In the genomic region with DNA sequence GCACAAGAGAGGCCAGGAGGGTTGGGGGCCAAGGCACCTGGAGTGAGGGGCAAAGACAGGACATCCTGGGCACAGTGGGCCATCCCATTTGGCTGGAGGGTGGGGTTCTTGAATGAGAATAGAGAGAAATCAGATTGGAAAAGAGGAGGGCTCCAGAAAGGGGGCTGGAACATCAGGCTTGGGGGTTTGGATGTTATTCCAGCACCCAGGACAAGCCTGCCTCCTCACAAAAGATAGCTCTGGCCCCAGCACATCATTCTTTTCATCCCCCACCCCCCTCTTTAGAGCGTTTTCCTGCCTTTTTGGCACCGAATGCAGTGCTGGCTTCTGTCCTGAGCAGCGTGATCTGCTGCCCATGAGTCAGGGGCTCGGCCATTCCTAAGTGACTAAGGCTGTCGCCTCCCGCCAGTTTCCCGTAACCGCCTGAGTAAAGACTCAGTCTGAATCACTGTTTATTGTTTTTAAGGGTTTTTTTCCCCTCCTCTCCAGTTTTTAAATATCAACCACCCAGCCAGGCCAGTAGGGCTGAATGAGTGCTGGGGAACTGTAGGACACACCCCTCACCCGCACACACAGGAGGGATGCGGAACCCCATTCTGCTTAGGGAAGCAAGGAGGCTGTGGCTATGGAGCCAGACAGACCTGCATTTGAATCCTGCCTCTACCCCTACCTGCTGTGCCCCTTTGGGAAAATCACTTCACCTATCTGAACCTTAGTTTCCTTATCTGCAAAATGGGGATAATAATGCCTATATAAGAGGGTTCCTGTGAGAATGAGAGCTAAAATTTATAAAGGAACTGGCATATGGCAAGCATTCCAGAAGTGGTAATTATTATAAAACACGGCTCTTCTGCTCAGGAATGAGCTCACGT, we compare ENCODE assay signal across 9 cellular contexts. TPM values are rescaled to one million over a fixed set of nuclear protein-coding genes. Genes with fewer than 3 reads are reported as not detected.
DNase-seq lines count a peak whose midpoint lies in the region; ATAC-seq, FAIRE-seq and TF ChIP-seq lines count a peak whose summit lies in the region.
"Had no signal": no experiment of that assay in that cellular context is flagged by ENCODE, and none has a peak within 500 bp of the region (broad histone marks: within the 10 kb centered on the region; RNA-seq: fewer than 3 reads in every experiment).

No MANE protein-coding gene starts in this region.

- FAIRE-seq in astrocyte (lab: Jason Lieb, UNC) (peak; percentile 91), D721Med (lab: Jason Lieb, UNC) (no peak)

- H3K27me3 Mint-ChIP-seq in astrocyte (ENCODE audit: low read depth, unreplicated experiment): peaks cover 2% of the 10 kb centered on the region

- DNase-seq in H7 (peak; percentile 50), astrocyte (ENCODE audit: low read depth) (peak; percentile 96), hippocampal formation (lab: John Stamatoyannopoulos, UW) (peak; percentile 7 to 34), skeletal muscle cell (ENCODE audit: low read depth) (peak; percentile 95), D721Med (ENCODE audit: insufficient read length, low spot score) (no peak)
- no peak for DNase-seq in stimulated activated CD8-positive, alpha-beta memory T cell treated with anti-CD3 and anti-CD28 coated beads, Interleukin-4, amount 100 ng/mL, for 48 hours
- DNase-seq in central memory CD4-positive, alpha-beta T cell: no peak

- H3K9me3 Mint-ChIP-seq in astrocyte (ENCODE audit: unreplicated experiment): no peaks in the 10 kb centered on the region
- H3K9me3 Mint-ChIP-seq: dendritic cell treated with granulocyte-macrophage colony-stimulating factor and Interleukin-4, amounts not matched to agents 40 ng/mL and 50 ng/mL, for 4 days had no signal

- no peak overlapping the region for H3K4me3 Mint-ChIP-seq in astrocyte (ENCODE audit: unreplicated experiment)
- H3K4me3 Mint-ChIP-seq: dendritic cell treated with granulocyte-macrophage colony-stimulating factor and Interleukin-4, amounts not matched to agents 40 ng/mL and 50 ng/mL, for 4 days had no signal

- no peak for TF ChIP-seq CTCF in astrocyte (IDR thresholded peaks at IDR 0.05; ENCODE audit: insufficient read depth, low read depth, low read length)
- TF ChIP-seq CTCF in D721Med (IDR thresholded peaks at IDR 0.05; ENCODE audit: insufficient read depth, missing control alignments): no peak

- H3K36me3 Mint-ChIP-seq in astrocyte (ENCODE audit: low read depth, unreplicated experiment): no peaks in the 10 kb centered on the region

- peak overlapping the region; percentile 69 for H3K4me2 ChIP-seq in astrocyte (ENCODE audit: low read length)

- H3K9ac ChIP-seq in astrocyte (ENCODE audit: low read length): peak overlapping the region; percentile 65

- no peaks in the 10 kb centered on the region for H3K79me2 ChIP-seq in astrocyte (ENCODE audit: insufficient read depth, low read length)

- no peak overlapping the region for H2AFZ ChIP-seq in astrocyte (ENCODE audit: low read depth, low read length)

- peak overlapping the region; percentile 83 for H3K27ac Mint-ChIP-seq in astrocyte (ENCODE audit: unreplicated experiment)
- H3K27ac Mint-ChIP-seq: dendritic cell treated with granulocyte-macrophage colony-stimulating factor and Interleukin-4, amounts not matched to agents 40 ng/mL and 50 ng/mL, for 4 days had no signal

- peaks cover 26% of the 10 kb centered on the region for H3K4me1 ChIP-seq in astrocyte (ENCODE audit: insufficient read depth, low read length)

- no peaks in the 10 kb centered on the region for H3K9me3 ChIP-seq in astrocyte (ENCODE audit: insufficient read depth, low read depth, low read length)

- H3K4me1 Mint-ChIP-seq in astrocyte (ENCODE audit: low read depth, unreplicated experiment): peaks cover 19% of the 10 kb centered on the region

- H3K4me3 ChIP-seq in H7 (ENCODE audit: insufficient read depth, low read depth, low read length): no peak overlapping the region
- H3K4me3 ChIP-seq in astrocyte (ENCODE audit: insufficient read depth, low read depth, low read length): peak overlapping the region; percentile 24
- H3K4me3 ChIP-seq in skeletal muscle cell (ENCODE audit: low read depth, low read length): no peak overlapping the region

- H3K27me3 ChIP-seq in H7 (ENCODE audit: control insufficient read depth, insufficient read depth, low read length): no peaks in the 10 kb centered on the region
- H3K27me3 ChIP-seq in astrocyte (ENCODE audit: insufficient read depth, low read length): no peaks in the 10 kb centered on the region

- no peak for ATAC-seq in GM18502 (IDR thresholded peaks at IDR 0.05; ENCODE audit: poor library complexity, unreplicated experiment)

- H4K20me1 ChIP-seq in astrocyte (ENCODE audit: insufficient read depth, low read length): no peaks in the 10 kb centered on the region

- H3K27ac ChIP-seq in astrocyte (ENCODE audit: low read depth, low read length): peak overlapping the region; percentile 79

- H3K36me3 ChIP-seq in H7 (replicated peaks; ENCODE audit: control insufficient read depth, insufficient read depth, low read length) (no peaks in the 10 kb centered on the region), astrocyte (ENCODE audit: insufficient read depth, low read length) (no peaks in the 10 kb centered on the region)

RNA-seq across cellular contexts. Expression of a gene that starts 32.4 kb away (rescaled TPM):
- total RNA-seq in H7 (2014; rRNA removed; shearing (Covaris generic)): 11.1 and 12.3 TPM in 2 replicates
- total RNA-seq in astrocyte: 17.6 and 20.6 TPM in 2 replicates

Comparison
In these comparisons a context has a peak if more than half of its experiments do, and no peak if none do; other contexts are left out.
1. DNase-seq: peak in H7 (single experiment), astrocyte (single experiment), hippocampal formation (2 of 2) and skeletal muscle cell (single experiment); none in D721Med (single experiment), stimulated activated CD8-positive, alpha-beta memory T cell treated with anti-CD3 and anti-CD28 coated beads, Interleukin-4, amount 100 ng/mL, for 48 hours (single experiment) and central memory CD4-positive, alpha-beta T cell (single experiment).